In the genomic region with DNA sequence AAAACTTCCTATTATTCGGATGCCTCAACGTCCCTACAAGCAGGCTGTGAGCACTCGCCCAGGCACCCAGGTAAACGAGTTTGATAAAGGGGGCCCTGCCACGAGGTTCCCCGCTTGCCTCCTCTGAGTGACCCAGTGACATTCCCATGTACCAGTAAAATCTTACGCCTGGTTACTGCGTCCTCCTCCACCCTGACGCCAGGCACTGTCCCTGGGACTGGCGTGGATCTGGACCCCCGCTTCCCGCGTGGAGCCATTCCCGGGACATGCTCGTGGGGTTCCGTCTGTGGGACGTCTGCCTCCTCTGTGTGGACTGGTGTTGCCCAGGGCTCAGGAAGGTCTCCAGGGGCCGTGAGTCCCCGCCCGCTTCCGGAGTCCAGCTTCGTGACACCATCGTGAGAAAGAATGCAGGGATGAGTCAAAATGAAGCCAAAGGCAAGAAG, we compare ENCODE assay signal across 8 cellular contexts. TPM values are rescaled to one million over a fixed set of nuclear protein-coding genes. Genes with fewer than 3 reads are reported as not detected.
DNase-seq lines count a peak whose midpoint lies in the region; ATAC-seq, FAIRE-seq and TF ChIP-seq lines count a peak whose summit lies in the region.

No MANE protein-coding gene starts in this region.

- H3K4me3 ChIP-seq in fibroblast of pulmonary artery (replicated peaks; ENCODE audit: low read depth, low read length): peak overlapping the region; percentile 96
- peak overlapping the region; percentile 76 to 98 (median 94) for H3K4me3 ChIP-seq in pancreas

- peaks cover 0 to 3% (median 0%) of the 10 kb centered on the region in 4 donors for H3K9me3 ChIP-seq in pancreas

- H3K4me1 ChIP-seq in pancreas: peaks cover 0 to 5% (median 0%) of the 10 kb centered on the region in 3 donors

- DNase-seq in Right ventricle myocardium inferior (ENCODE audit: missing footprints) (peak; percentile 66), cardiac septum (ENCODE audit: low spot score) (no peak), T1000 (lab: John Stamatoyannopoulos, UW) (peak; percentile 73), fibroblast of pulmonary artery (ENCODE audit: low read depth) (peak; percentile 72), pancreas (peak in 4 of 6 donors; percentile 22 to 41 (median 26)), NCI-H2081 treated with DMSO at 0.1 percent for 48 hours (lab: John Stamatoyannopoulos, UW) (no peak)
- no peak for DNase-seq in activated CD4-positive, CD25-positive, alpha-beta regulatory T cell (lab: John Stamatoyannopoulos, UW)
- DNase-seq in stimulated activated CD4-positive, alpha-beta T cell treated with anti-CD3 and anti-CD28 coated beads, Interleukin-2, amount 100 ng/mL, for 48 hours: no peak

- H3K27me3 ChIP-seq in pancreas: no peaks in the 10 kb centered on the region

- TF ChIP-seq CTCF in fibroblast of pulmonary artery (IDR thresholded peaks at IDR 0.05; ENCODE audit: low read length, missing control alignments) (no peak), pancreas (IDR thresholded peaks at IDR 0.05) (no peak)

- peak overlapping the region in 2 of 4 donors; percentile 25 to 29 for H3K27ac ChIP-seq in pancreas

- FAIRE-seq in pancreas (lab: Jason Lieb, UNC): no peak

- WGBS in pancreas, 2 donors: 13 to 15% methylated on average over 23 of the region's 23 CpGs

- peaks cover 3 to 10% (median 6%) of the 10 kb centered on the region in 3 donors for H3K36me3 ChIP-seq in pancreas

- intact Hi-C loops in Right ventricle myocardium inferior (cut with DNase I) (loop anchor here (5.0 kb wide), 1 partner anchor 33 kb away; the partner anchor contains the start of gene ZNF549), cardiac septum (cut with DNase I) (no loop called here), pancreas (cut with DNase I) (no loop called here)

- ATAC-seq in Right ventricle myocardium inferior (peak; percentile 34), pancreas (peak in 3 of 4 donors; percentile 6 to 14 (median 8))

RNA-seq across cellular contexts. Expression of gene ZNF550, which starts 0.4 kb away (rescaled TPM):
- total RNA-seq in Right ventricle myocardium inferior (9.5 TPM), cardiac septum (9.9 TPM), pancreas (1 to 10 TPM; 2.1 to 6.8 (median 3.4) TPM)
- 1 to 10 TPM; 2.1 to 2.8 TPM for polyA plus RNA-seq in pancreas

RNA-seq across cellular contexts. Expression of gene ZNF416, which starts 18.6 kb away (rescaled TPM):
- total RNA-seq in Right ventricle myocardium inferior: 4.3 TPM
- 4.8 TPM for total RNA-seq in cardiac septum
- total RNA-seq in pancreas: 1 to 10 TPM; 1.3 to 2.7 (median 1.9) TPM
- polyA plus RNA-seq in pancreas: 1 to 10 TPM in 1 of 2 donors, under 1 TPM in 1; 0.91 to 1.9 TPM

RNA-seq across cellular contexts. Expression of gene ZIK1, which starts 23.9 kb away (rescaled TPM):
- total RNA-seq in Right ventricle myocardium inferior: 3.3 TPM
- 4.5 TPM for total RNA-seq in cardiac septum
- 1 to 10 TPM in 4 of 6 donors, under 1 TPM in 2; 0.63 to 2.8 (median 1.0) TPM for total RNA-seq in pancreas
- polyA plus RNA-seq in pancreas: 1 to 10 TPM in 1 of 2 donors, under 1 TPM in 1; 0.87 to 3.0 TPM

RNA-seq across cellular contexts. Expression of gene ZNF549, which starts 32.9 kb away (rescaled TPM):
- total RNA-seq in Right ventricle myocardium inferior (3.6 TPM), cardiac septum (3.6 TPM), pancreas (1 to 10 TPM; 1.2 to 3.5 (median 1.9) TPM)
- polyA plus RNA-seq in pancreas: 1 to 10 TPM; 1.5 to 2.9 TPM

RNA-seq across cellular contexts. Expression of gene ZNF530, which starts 39.6 kb away (rescaled TPM):
- total RNA-seq in Right ventricle myocardium inferior: 3.8 TPM
- 3.5 TPM for total RNA-seq in cardiac septum
- total RNA-seq in pancreas: 1 to 10 TPM in 3 of 6 donors, under 1 TPM in 3; 0.85 to 1.8 (median 1.1) TPM
- 1 to 10 TPM in 1 of 2 donors, under 1 TPM in 1; 0.76 to 2.3 TPM for polyA plus RNA-seq in pancreas

Comparison
In these comparisons a context has a peak if more than half of its experiments do, and no peak if none do; other contexts are left out.
1. DNase-seq: peak in Right ventricle myocardium inferior (single experiment), T1000 (single experiment), fibroblast of pulmonary artery (single experiment) and pancreas (4 of 6); none in cardiac septum (single experiment), activated CD4-positive, CD25-positive, alpha-beta regulatory T cell (0 of 4), stimulated activated CD4-positive, alpha-beta T cell treated with anti-CD3 and anti-CD28 coated beads, Interleukin-2, amount 100 ng/mL, for 48 hours (0 of 2) and NCI-H2081 treated with DMSO at 0.1 percent for 48 hours (single experiment).